Comparison of ENCODE assay signal across 13 cellular contexts in the genomic region with DNA sequence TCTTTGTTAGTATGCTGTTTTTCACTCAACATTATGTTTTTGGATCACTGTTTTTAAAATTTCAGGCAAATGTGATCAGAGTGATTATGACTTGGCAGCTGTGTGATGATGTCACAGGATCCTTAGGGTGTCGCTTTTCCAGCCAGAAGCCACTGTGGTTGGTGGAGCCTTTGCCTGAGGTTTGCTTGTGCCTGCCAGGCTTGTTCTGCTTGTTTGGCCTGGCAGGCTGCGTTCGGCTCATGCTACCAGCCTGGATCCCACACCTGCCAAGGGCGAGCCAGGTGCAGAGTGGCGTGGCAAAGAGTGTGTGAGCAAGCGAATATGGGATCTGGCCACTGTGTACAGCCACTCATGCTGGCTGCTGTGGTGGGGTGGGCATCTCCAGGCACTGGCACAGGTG. TPM values are rescaled to one million over a fixed set of nuclear protein-coding genes. Genes with fewer than 3 reads are reported as not detected.
A peak's percentile ranks its signal among the peaks of the same experiment; 100 is the strongest.
DNase-seq lines count a peak whose midpoint lies in the region; TF ChIP-seq lines count a peak whose summit lies in the region.
"Had no signal": no experiment of that assay in that cellular context is flagged by ENCODE, and none has a peak within 500 bp of the region (broad histone marks: within the 10 kb centered on the region; RNA-seq: fewer than 3 reads in every experiment).

No MANE protein-coding gene starts in this region.

- H3K36me3 ChIP-seq in mammary epithelial cell (ENCODE audit: insufficient read depth, low read length), result peaks cover 9% of the 10 kb centered on the region
- peaks cover 10% of the 10 kb centered on the region for H3K36me3 ChIP-seq in neutrophil
- H3K36me3 ChIP-seq: neural progenitor cell had no signal

- H3K36me3 Mint-ChIP-seq in Calu3 (ENCODE audit: insufficient read depth, unreplicated experiment), result peaks cover 1% of the 10 kb centered on the region
- H3K36me3 Mint-ChIP-seq: neural progenitor cell had no signal

- 33% methylated on average over 1 of the region's 6 CpGs for WGBS in mammary epithelial cell (ENCODE audit: low coverage, missing lambda C conversion rate)

- TF ChIP-seq CTCF in Calu3 (IDR thresholded peaks at IDR 0.05; ENCODE audit: unreplicated experiment) (no peak), mammary epithelial cell (conservative IDR thresholded peaks at IDR 0.05 in 1 of 2, IDR thresholded peaks at IDR 0.05 in 1 of 2; ENCODE audit: extremely low read depth in 1 of 2, insufficient read depth in 1 of 2, low read depth in 1 of 2, low read length in 2 of 2) (no peak), neutrophil (IDR thresholded peaks at IDR 0.05) (no peak)

- no peaks in the 10 kb centered on the region for H4K20me1 ChIP-seq in mammary epithelial cell (ENCODE audit: insufficient read depth, low read length)

- no peak overlapping the region for H3K4me2 ChIP-seq in mammary epithelial cell (ENCODE audit: insufficient read depth, low read depth, low read length)
- H3K4me2 ChIP-seq: neural progenitor cell had no signal

- peaks cover 88% of the 10 kb centered on the region for H3K79me2 ChIP-seq in mammary epithelial cell (ENCODE audit: insufficient read depth, low read length)

- no peak overlapping the region for H3K4me3 ChIP-seq in mammary epithelial cell (replicated peaks in 1 of 3; ENCODE audit: insufficient read depth in 1 of 3, low read depth in 2 of 3, low read length in 3 of 3)
- H3K4me3 ChIP-seq in neutrophil (ENCODE audit: low read depth in 1 of 2, low read length in 1 of 2), result no peak overlapping the region
- H3K4me3 ChIP-seq: neural progenitor cell had no signal

- intact Hi-C loops in Calu3 (cut with micrococcal nuclease; ENCODE audit: unreplicated experiment), result no loop called here
- intact Hi-C loops in mammary epithelial cell (cut with micrococcal nuclease), result loop anchor here (2.0 kb wide), 1 partner anchor 16 kb away; no protein-coding TSS in a partner anchor

- DNase-seq in Calu3, result peak; percentile 24
- DNase-seq in NCI-H2081 (lab: John Stamatoyannopoulos, UW), result peak; percentile 42 to 77
- DNase-seq in mammary epithelial cell, result peak; percentile 51
- no peak for DNase-seq in MV-4-11 (lab: John Stamatoyannopoulos, UW)
- no peak for DNase-seq in hepatic stellate cell (ENCODE audit: low spot score)
- DNase-seq in RKO (ENCODE audit: low spot score), result no peak
- DNase-seq in epidermal melanocyte (ENCODE audit: insufficient read length, low spot score), result no peak
- DNase-seq: islet precursor cell, OCI-M1, T-helper 9 cell had no signal

- no peak overlapping the region for H3K4me3 Mint-ChIP-seq in Calu3 (ENCODE audit: low read depth, unreplicated experiment)
- H3K4me3 Mint-ChIP-seq: activated naive CD8-positive, alpha-beta T cell; neural progenitor cell had no signal

- H3K27ac Mint-ChIP-seq in Calu3 (ENCODE audit: unreplicated experiment), result no peak overlapping the region
- H3K27ac Mint-ChIP-seq: activated naive CD8-positive, alpha-beta T cell; neural progenitor cell had no signal

- in situ Hi-C loops in mammary epithelial cell (cut with MboI; ENCODE audit: low sequenced_read_pairs in 2 of 2), result no loop called here

- H3K27me3 ChIP-seq in mammary epithelial cell (ENCODE audit: insufficient read depth, low read length) (no peaks in the 10 kb centered on the region), neutrophil (no peaks in the 10 kb centered on the region)
- H3K27me3 ChIP-seq: neural progenitor cell had no signal

- no peak overlapping the region for H2AFZ ChIP-seq in mammary epithelial cell (ENCODE audit: low read depth, low read length)
- H2AFZ ChIP-seq: neural progenitor cell had no signal

- H3K27me3 Mint-ChIP-seq in Calu3 (ENCODE audit: unreplicated experiment), result no peaks in the 10 kb centered on the region
- H3K27me3 Mint-ChIP-seq: activated naive CD8-positive, alpha-beta T cell had no signal

- dilution Hi-C loops in mammary epithelial cell (cut with HindIII; ENCODE audit: low sequenced_read_pairs), result loop anchor here (5.0 kb wide), 1 partner anchor 49 kb away; no protein-coding TSS in a partner anchor

- no peak overlapping the region for H3K9ac ChIP-seq in mammary epithelial cell (ENCODE audit: insufficient read depth, low read length)
- H3K9ac ChIP-seq: neural progenitor cell had no signal

- no peaks in the 10 kb centered on the region for H3K9me3 Mint-ChIP-seq in Calu3 (ENCODE audit: low read depth, unreplicated experiment)
- H3K9me3 Mint-ChIP-seq: neural progenitor cell had no signal

- CTCF ChIA-PET in Calu3 (lab: Charles Lee) (interaction anchor here (1.0 kb wide), 1 partner anchor 9 kb away, joined by 4 read pairs; no protein-coding TSS in a partner anchor), mammary epithelial cell (lab: Charles Lee; ENCODE audit: low non-redundant PET) (no interaction called here)

- BruUV-seq in Calu3 (replicated peaks; lab: Mats Ljungman, UMichigan) (no TSS peak), mammary epithelial cell (replicated peaks; lab: Mats Ljungman, UMichigan) (no TSS peak)

- H3K4me1 ChIP-seq in mammary epithelial cell (ENCODE audit: insufficient read depth, low read length), result peaks cover 28% of the 10 kb centered on the region
- H3K4me1 ChIP-seq in neutrophil (ENCODE audit: control insufficient read depth in 1 of 2, insufficient read depth in 1 of 2, low read depth in 1 of 2, low read length in 1 of 2), result peaks cover 0 to 4% of the 10 kb centered on the region in 2 experiments

- no peaks in the 10 kb centered on the region for H3K9me3 ChIP-seq in mammary epithelial cell (replicated peaks; ENCODE audit: insufficient read depth, low read length)
- no peaks in the 10 kb centered on the region for H3K9me3 ChIP-seq in neutrophil

- H3K27ac ChIP-seq in mammary epithelial cell (ENCODE audit: insufficient read depth, low read depth, low read length) (no peak overlapping the region), neutrophil (peak overlapping the region; percentile 22)
- H3K27ac ChIP-seq: neural progenitor cell had no signal

- H3K4me1 Mint-ChIP-seq in Calu3 (ENCODE audit: low read depth, unreplicated experiment), result peaks cover 16% of the 10 kb centered on the region
- H3K4me1 Mint-ChIP-seq: neural progenitor cell had no signal

RNA-seq across cellular contexts. Expression of gene ADK, which starts 55.7 kb away (rescaled TPM):
- 62.5 and 66.6 TPM in 2 replicates for total RNA-seq in Calu3 (2022)
- 100 to 1,000 TPM in 1 of 2 donors, 10 to 100 TPM in 1; 87.9 to 120 TPM for total RNA-seq in mammary epithelial cell
- polyA plus RNA-seq in mammary epithelial cell, result 68.7 TPM
- 39.9 TPM for polyA minus RNA-seq in mammary epithelial cell

RNA-seq across cellular contexts. Expression of gene AP3M1, which starts 56.1 kb away (rescaled TPM):
- 52.2 and 52.6 TPM in 2 replicates for total RNA-seq in Calu3 (2022)
- 10 to 100 TPM; 30.2 to 34.3 TPM for total RNA-seq in mammary epithelial cell
- polyA plus RNA-seq in mammary epithelial cell, result 23.8 TPM
- polyA minus RNA-seq in mammary epithelial cell, result 22.9 TPM

Comparison
In these comparisons a context has a peak if more than half of its experiments do, and no peak if none do; other contexts are left out.
1. DNase-seq: peak in Calu3 (single experiment), NCI-H2081 (2 of 2) and mammary epithelial cell (single experiment); none in MV-4-11 (single experiment), hepatic stellate cell (single experiment), RKO (single experiment) and epidermal melanocyte (single experiment).